17 cellular contexts compared by ENCODE assay signal in genomic region chr6:147779624-147780023, GRCh38.
DNase-seq lines count a peak whose midpoint lies in the region; ATAC-seq and TF ChIP-seq lines count a peak whose summit lies in the region.
"Had no signal": no experiment of that assay in that cellular context is flagged by ENCODE, and none has a peak within 500 bp of the region (broad histone marks: within the 10 kb centered on the region; RNA-seq: fewer than 3 reads in every experiment).

No MANE protein-coding gene starts in this region.

- intact Hi-C loops in left colon (cut with DNase I, micrococcal nuclease), result no loop called here

- H3K27me3 Mint-ChIP-seq in T-helper 17 cell, result peaks cover 5% of the 10 kb centered on the region
- peaks cover 0 to 1% (median 0%) of the 10 kb centered on the region in 5 donors for H3K27me3 Mint-ChIP-seq in naive thymus-derived CD8-positive, alpha-beta T cell

- peak overlapping the region; percentile 54 for H2AFZ ChIP-seq in smooth muscle cell (ENCODE audit: low read depth)

- no peaks in the 10 kb centered on the region for H3K36me3 ChIP-seq in smooth muscle cell (ENCODE audit: low read depth)
- H3K36me3 ChIP-seq: BLaER1, HAP-1 had no signal

- H3K79me2 ChIP-seq in smooth muscle cell (ENCODE audit: low read depth), result no peaks in the 10 kb centered on the region

- ATAC-seq in T-helper 17 cell (no peak), left colon (peak; percentile 89), GM21447 (IDR thresholded peaks at IDR 0.05; ENCODE audit: unreplicated experiment) (no peak)
- ATAC-seq in naive thymus-derived CD8-positive, alpha-beta T cell, result no peak
- ATAC-seq: HepG2 had no signal

- H3K9ac ChIP-seq in smooth muscle cell (ENCODE audit: low read depth), result no peak overlapping the region
- H3K9ac ChIP-seq: BLaER1 had no signal

- DNase-seq in DMS53 (lab: John Stamatoyannopoulos, UW), result peak; percentile 2
- no peak for DNase-seq in DMS53 treated with DMSO at 0.1 percent for 48 hours (lab: John Stamatoyannopoulos, UW; ENCODE audit: unreplicated experiment)
- no peak for DNase-seq in T-helper 17 cell
- DNase-seq in left colon, result no peak
- DNase-seq in smooth muscle cell (lab: John Stamatoyannopoulos, UW; ENCODE audit: unreplicated experiment), result no peak
- DNase-seq in naive thymus-derived CD8-positive, alpha-beta T cell, result no peak
- DNase-seq in mesenteric fat pad (ENCODE audit: low spot score), result no peak
- DNase-seq: 8988T; AML-193; Caco-2; CD8-positive, alpha-beta memory T cell; DMS79 treated with DMSO at 0.1 percent for 48 hours; EL had no signal

- no peaks in the 10 kb centered on the region for H3K36me3 Mint-ChIP-seq in T-helper 17 cell (ENCODE audit: low read depth)
- H3K36me3 Mint-ChIP-seq in naive thymus-derived CD8-positive, alpha-beta T cell, result no peaks in the 10 kb centered on the region

- H3K9me3 ChIP-seq in T-helper 17 cell (ENCODE audit: control insufficient read depth, low read length, poor library complexity, severe bottlenecking) (no peaks in the 10 kb centered on the region), smooth muscle cell (replicated peaks; ENCODE audit: low read depth) (no peaks in the 10 kb centered on the region)
- H3K9me3 ChIP-seq: BLaER1, Caco-2, HAP-1 had no signal

- POLR2A ChIA-PET in naive thymus-derived CD8-positive, alpha-beta T cell (lab: Charles Lee), result no interaction called here

- no peak overlapping the region for H3K4me2 ChIP-seq in smooth muscle cell
- H3K4me2 ChIP-seq: BLaER1 had no signal

- WGBS in smooth muscle cell (ENCODE audit: low lambda C conversion rate), result 37% methylated on average over 1 of the region's 1 CpG

- TF ChIP-seq CTCF in smooth muscle cell (IDR thresholded peaks at IDR 0.05; ENCODE audit: borderline replicate concordance, insufficient read depth, poor library complexity, severe bottlenecking), result no peak

- H3K27ac Mint-ChIP-seq in T-helper 17 cell, result no peak overlapping the region
- H3K27ac Mint-ChIP-seq in naive thymus-derived CD8-positive, alpha-beta T cell, result no peak overlapping the region
- H3K27ac Mint-ChIP-seq: CD8-positive, alpha-beta memory T cell had no signal

- H3K4me1 Mint-ChIP-seq in T-helper 17 cell, result no peaks in the 10 kb centered on the region
- no peaks in the 10 kb centered on the region for H3K4me1 Mint-ChIP-seq in naive thymus-derived CD8-positive, alpha-beta T cell
- H3K4me1 Mint-ChIP-seq: CD8-positive, alpha-beta memory T cell had no signal

- no peak overlapping the region for H3K4me3 ChIP-seq in smooth muscle cell
- H3K4me3 ChIP-seq: BLaER1, HAP-1 had no signal

- no peaks in the 10 kb centered on the region for H4K20me1 ChIP-seq in smooth muscle cell (ENCODE audit: low read depth)
- H4K20me1 ChIP-seq: BLaER1 had no signal

- H3K4me3 Mint-ChIP-seq in T-helper 17 cell, result peak overlapping the region; percentile 19
- no peak overlapping the region for H3K4me3 Mint-ChIP-seq in naive thymus-derived CD8-positive, alpha-beta T cell
- H3K4me3 Mint-ChIP-seq: CD8-positive, alpha-beta memory T cell had no signal

- H3F3A ChIP-seq in smooth muscle cell (ENCODE audit: low read depth), result peaks cover 3% of the 10 kb centered on the region

- H3K4me1 ChIP-seq in smooth muscle cell (ENCODE audit: low read depth), result no peaks in the 10 kb centered on the region
- H3K4me1 ChIP-seq: BLaER1, HAP-1 had no signal

- no peaks in the 10 kb centered on the region for H3K27me3 ChIP-seq in smooth muscle cell (ENCODE audit: low read depth)
- H3K27me3 ChIP-seq: BLaER1 had no signal

- peak overlapping the region; percentile 37 for H3K27ac ChIP-seq in smooth muscle cell (ENCODE audit: low read depth)
- H3K27ac ChIP-seq: BLaER1 had no signal

- peaks cover 0 to 5% (median 0%) of the 10 kb centered on the region in 9 donors for H3K9me3 Mint-ChIP-seq in naive thymus-derived CD8-positive, alpha-beta T cell
